Comparison of ENCODE assay signal across 1 cellular context in genomic region chr3:8658326-8659212, GRCh38.
TF ChIP-seq lines count a peak whose summit lies in the region.

No MANE protein-coding gene starts in this region.

TF ChIP-seq in HepG2, 621 proteins besides CTCF, POLR2A, EP300 and RAD21 (continued from another document and continues in another):
- no peak for TF ChIP-seq ATF6 (CRISPR knock-in tag; conservative IDR thresholded peaks at IDR 0.05)
- TF ChIP-seq REPIN1 (CRISPR knock-in tag; IDR thresholded peaks at IDR 0.05; ENCODE audit: borderline replicate concordance, low read depth): no peak
- TF ChIP-seq ZNF143 (CRISPR knock-in tag; IDR thresholded peaks at IDR 0.05): no peak
- TF ChIP-seq GATAD2A (CRISPR knock-in tag; IDR thresholded peaks at IDR 0.05): peak; percentile 42; the same call in 1 of the 2 replicates
- TF ChIP-seq TFAP4 (IDR thresholded peaks at IDR 0.05; ENCODE audit: borderline replicate concordance, low read depth): peak; percentile 55; the same call in 1 of the 2 replicates
- TF ChIP-seq SAFB2 (CRISPR knock-in tag; IDR thresholded peaks at IDR 0.05; ENCODE audit: borderline replicate concordance, low read depth): no peak
- TF ChIP-seq SMARCC2 (IDR thresholded peaks at IDR 0.05): no peak
- TF ChIP-seq GFI1 (CRISPR knock-in tag; IDR thresholded peaks at IDR 0.05; ENCODE audit: borderline replicate concordance): peak; percentile 39; the same call in 1 of the 2 replicates
- TF ChIP-seq PHF5A (CRISPR knock-in tag; IDR thresholded peaks at IDR 0.05; ENCODE audit: low read depth, unreplicated experiment): no peak
- no peak for TF ChIP-seq SP2 (CRISPR knock-in tag; IDR thresholded peaks at IDR 0.05)
- TF ChIP-seq ZSCAN31 (CRISPR knock-in tag; IDR thresholded peaks at IDR 0.05; ENCODE audit: low read depth): no peak
- TF ChIP-seq ZSCAN9 (CRISPR knock-in tag; IDR thresholded peaks at IDR 0.05; ENCODE audit: borderline replicate concordance): no peak
- TF ChIP-seq MED1 (CRISPR knock-in tag; IDR thresholded peaks at IDR 0.05): peak; percentile 74
- peak; percentile 43; the same call in 1 of the 2 replicates for TF ChIP-seq TBX2 (CRISPR knock-in tag; IDR thresholded peaks at IDR 0.05; ENCODE audit: borderline replicate concordance)
- peak; percentile 39; the same call in 1 of the 2 replicates for TF ChIP-seq ZNF350 (CRISPR knock-in tag; IDR thresholded peaks at IDR 0.05; ENCODE audit: borderline replicate concordance, low read depth)
- TF ChIP-seq ZNF609 (CRISPR knock-in tag; IDR thresholded peaks at IDR 0.05; ENCODE audit: borderline replicate concordance): peak; percentile 39; the same call in 1 of the 2 replicates
- TF ChIP-seq IRF1 (CRISPR knock-in tag; IDR thresholded peaks at IDR 0.05; ENCODE audit: low read depth): no peak
- peak; percentile 72; the same call in 1 of the 2 replicates for TF ChIP-seq PPARG (CRISPR knock-in tag; conservative IDR thresholded peaks at IDR 0.05)
- TF ChIP-seq ATF1 (CRISPR knock-in tag; IDR thresholded peaks at IDR 0.05): peak; percentile 16; the same call in 1 of the 2 replicates
- no peak for TF ChIP-seq HHEX (CRISPR knock-in tag; IDR thresholded peaks at IDR 0.05)
- TF ChIP-seq ZHX1 (CRISPR knock-in tag; IDR thresholded peaks at IDR 0.05; ENCODE audit: low read depth): no peak
- TF ChIP-seq ZNF318 (CRISPR knock-in tag; IDR thresholded peaks at IDR 0.05): no peak
- no peak for TF ChIP-seq CEBPG (CRISPR knock-in tag; IDR thresholded peaks at IDR 0.05)
- TF ChIP-seq NFRKB (IDR thresholded peaks at IDR 0.05): no peak
- TF ChIP-seq ZNF282 (IDR thresholded peaks at IDR 0.05; ENCODE audit: partially characterized antibody): no peak
- no peak for TF ChIP-seq ZNF773 (CRISPR knock-in tag; IDR thresholded peaks at IDR 0.05; ENCODE audit: borderline replicate concordance)
- peak; percentile 18; the same call in 1 of the 2 replicates for TF ChIP-seq ELF1 (CRISPR knock-in tag; IDR thresholded peaks at IDR 0.05)
- TF ChIP-seq NFYC (CRISPR knock-in tag; IDR thresholded peaks at IDR 0.05): no peak
- TF ChIP-seq AHDC1 (CRISPR knock-in tag; IDR thresholded peaks at IDR 0.05; ENCODE audit: borderline replicate concordance): no peak
- TF ChIP-seq MTF2 (CRISPR knock-in tag; IDR thresholded peaks at IDR 0.05; ENCODE audit: borderline replicate concordance): no peak
